ENCODE assay signal across 31 cellular contexts in the genomic region with DNA sequence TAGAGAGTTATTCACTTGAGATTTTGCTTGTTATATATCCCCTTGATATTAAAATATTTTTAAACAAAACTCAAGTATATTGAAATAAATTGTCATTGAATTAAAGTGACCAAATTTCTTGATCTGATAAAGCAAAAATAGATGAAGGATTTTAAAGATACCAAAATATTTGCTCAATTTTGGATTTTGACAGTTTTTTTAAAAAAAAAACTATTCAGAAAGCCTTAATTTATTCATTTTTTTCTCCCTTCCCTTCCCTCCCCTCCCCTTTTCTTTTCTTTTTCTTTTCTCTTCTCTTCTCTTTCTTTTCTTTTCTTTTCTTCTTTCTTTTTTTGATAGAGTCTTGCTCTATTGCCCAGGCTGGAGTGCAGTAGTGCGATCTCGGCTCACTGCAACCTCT.
"Had no signal": no experiment of that assay in that cellular context is flagged by ENCODE, and none has a peak within 500 bp of the region (broad histone marks: within the 10 kb centered on the region; RNA-seq: fewer than 3 reads in every experiment).

No MANE protein-coding gene starts in this region.

- H3K36me3 ChIP-seq: SJCRH30 had no signal

- DNase-seq: Karpas-422, MM.1S, MV-4-11, NCI-H1092, NCI-H1105, NCI-H1417 treated with DMSO at 0.1 percent for 48 hours, NCI-H1436 treated with DMSO at 0.1 percent for 48 hours, NCI-H1694 treated with DMSO at 0.1 percent for 48 hours, NCI-H187 treated with DMSO at 0.1 percent for 48 hours, NCI-H2029, NCI-H2081, NCI-H2171 treated with DMSO at 0.1 percent for 48 hours, NCI-H2227 treated with DMSO at 0.1 percent for 48 hours, NCI-H345, NCI-H446, NCI-H510A treated with DMSO at 0.1 percent for 48 hours, NCI-H524 treated with DMSO at 0.1 percent for 48 hours, NCI-H69, NCI-H748 treated with DMSO at 0.1 percent for 48 hours, NCI-H82, PC-9, SHP77, SIG-M5, SJCRH30, T-cell had no signal

- ATAC-seq: Panc1, Right ventricle myocardium inferior, SK-N-SH treated with all-trans-retinoic acid at 6 μM for 48 hours, T-cell had no signal

- H3K27ac ChIP-seq: PC-9, RWPE1, SJCRH30, SK-N-MC had no signal

- H3K9me3 ChIP-seq: SJCRH30 had no signal

- H3K27me3 Mint-ChIP-seq: T-cell had no signal

- H3K27ac Mint-ChIP-seq: T-cell had no signal

- H3K4me3 ChIP-seq: PC-9, SJCRH30, SK-N-MC had no signal

- H3K4me3 Mint-ChIP-seq: T-cell had no signal

- H3K9me3 Mint-ChIP-seq: T-cell had no signal

- H3K4me1 Mint-ChIP-seq: T-cell had no signal

- FAIRE-seq: RCC 7860 had no signal

- H3K27me3 ChIP-seq: SJCRH30 had no signal
